In genomic region chr13:21234537-21234936, GRCh38 we compare ENCODE assay signal across 1 cellular context.
TF ChIP-seq lines count a peak whose summit lies in the region.

No MANE protein-coding gene starts in this region.

TF ChIP-seq in HEK293, 187 proteins besides CTCF, POLR2A, EP300 and RAD21 (continued from another document):
- TF ChIP-seq ZBTB21 (tag by site-specific recombination; IDR thresholded peaks at IDR 0.05) (peak; percentile 78), ZNF660 (tag by site-specific recombination; IDR thresholded peaks at IDR 0.05) (no peak), ZNF341 (tag by site-specific recombination; IDR thresholded peaks at IDR 0.05; ENCODE audit: low read depth) (no peak), ELK4 (IDR thresholded peaks at IDR 0.05; ENCODE audit: borderline replicate concordance, low read depth, low read length) (no peak), MEIS1 (CRISPR knock-in tag; IDR thresholded peaks at IDR 0.05; ENCODE audit: borderline replicate concordance) (0 out of 2 replicates have a peak, but pooled peaks have one; percentile 29), ATF2 (tag by site-specific recombination; IDR thresholded peaks at IDR 0.05; ENCODE audit: low read depth) (peak; percentile 80), GLI4 (tag by site-specific recombination; IDR thresholded peaks at IDR 0.05) (no peak), ZNF423 (tag by site-specific recombination; IDR thresholded peaks at IDR 0.05) (no peak), ZNF23 (tag by site-specific recombination; IDR thresholded peaks at IDR 0.05; ENCODE audit: borderline replicate concordance) (no peak), ZNF624 (tag by site-specific recombination; IDR thresholded peaks at IDR 0.05) (no peak), ZNF426 (tag by site-specific recombination; IDR thresholded peaks at IDR 0.05) (no peak), ZBTB10 (tag by site-specific recombination; IDR thresholded peaks at IDR 0.05) (no peak), ZNF416 (tag by site-specific recombination; IDR thresholded peaks at IDR 0.05) (no peak), ZBTB1 (tag by site-specific recombination; IDR thresholded peaks at IDR 0.05) (no peak), YY2 (tag by site-specific recombination; IDR thresholded peaks at IDR 0.05) (no peak), RBAK (tag by site-specific recombination; IDR thresholded peaks at IDR 0.05) (no peak), ZNF335 (tag by site-specific recombination; conservative IDR thresholded peaks at IDR 0.05) (peak; percentile 54), ZNF558 (tag by site-specific recombination; IDR thresholded peaks at IDR 0.05) (no peak), ZNF629 (tag by site-specific recombination; IDR thresholded peaks at IDR 0.05) (peak; percentile 86), OSR2 (tag by site-specific recombination; IDR thresholded peaks at IDR 0.05) (peak; percentile 52)
